Comparison of ENCODE assay signal across 8 cellular contexts in genomic region chr3:101722394-101723173, GRCh38. TPM values are rescaled to one million over a fixed set of nuclear protein-coding genes. Genes with fewer than 3 reads are reported as not detected.
A peak's percentile ranks its signal among the peaks of the same experiment; 100 is the strongest.
DNase-seq lines count a peak whose midpoint lies in the region; ATAC-seq and TF ChIP-seq lines count a peak whose summit lies in the region.

No MANE protein-coding gene starts in this region.

- no peaks in the 10 kb centered on the region for H3K9me3 Mint-ChIP-seq in activated naive CD4-positive, alpha-beta T cell treated with anti-CD3 and anti-CD28 coated beads, Interleukin-2, amount 50 U/mL, for 24 hours
- no peaks in the 10 kb centered on the region for H3K9me3 Mint-ChIP-seq in stimulated activated effector memory CD8-positive, alpha-beta T cell treated with anti-CD3 and anti-CD28 coated beads, Interleukin-12 subunit alpha, Interleukin-12 subunit beta, amount 100 ng/mL, for 72 hours

- no peak for TF ChIP-seq CTCF in left lung (IDR thresholded peaks at IDR 0.05)

- H3K4me3 ChIP-seq in left lung: no peak overlapping the region

- no peaks in the 10 kb centered on the region for H3K27me3 ChIP-seq in left lung

- DNase-seq in activated naive CD4-positive, alpha-beta T cell treated with Interleukin-2 at 50 U/mL for 16 hours: no peak
- DNase-seq in SKM-1 treated with dmso at 0.1 percent for 144 hours (lab: John Stamatoyannopoulos, UW; ENCODE audit: unreplicated experiment) (peak; percentile 20), NCI-H2029 treated with DMSO at 0.1 percent for 48 hours (lab: John Stamatoyannopoulos, UW) (no peak), left lung (no peak)
- DNase-seq in stimulated activated effector memory CD8-positive, alpha-beta T cell treated with anti-CD3 and anti-CD28 coated beads, Interleukin-12 subunit alpha, Interleukin-12 subunit beta, amount 100 ng/mL, for 72 hours (ENCODE audit: low spot score in 2 of 2): no peak
- DNase-seq in effector CD4-positive, alpha-beta T cell: no peak

- no peaks in the 10 kb centered on the region for H3K9me3 ChIP-seq in left lung

- no peaks in the 10 kb centered on the region for H3K36me3 ChIP-seq in left lung

- H3K27ac ChIP-seq in left lung: peak overlapping the region in 1 of 2 donors; percentile 74

- no peaks in the 10 kb centered on the region for H3K27me3 Mint-ChIP-seq in activated naive CD4-positive, alpha-beta T cell treated with anti-CD3 and anti-CD28 coated beads, Interleukin-2, amount 50 U/mL, for 24 hours

- peaks cover 4 to 48% of the 10 kb centered on the region in 2 donors for H3K4me1 ChIP-seq in left lung

- peaks cover 48% of the 10 kb centered on the region for H3K4me1 Mint-ChIP-seq in activated naive CD4-positive, alpha-beta T cell treated with anti-CD3 and anti-CD28 coated beads, Interleukin-2, amount 50 U/mL, for 24 hours
- H3K4me1 Mint-ChIP-seq in stimulated activated effector memory CD8-positive, alpha-beta T cell treated with anti-CD3 and anti-CD28 coated beads, Interleukin-12 subunit alpha, Interleukin-12 subunit beta, amount 100 ng/mL, for 72 hours: peaks cover 28% of the 10 kb centered on the region

- peak overlapping the region; percentile 88 for H3K27ac Mint-ChIP-seq in activated naive CD4-positive, alpha-beta T cell treated with anti-CD3 and anti-CD28 coated beads, Interleukin-2, amount 50 U/mL, for 24 hours
- peak overlapping the region; percentile 80 for H3K27ac Mint-ChIP-seq in stimulated activated effector memory CD8-positive, alpha-beta T cell treated with anti-CD3 and anti-CD28 coated beads, Interleukin-12 subunit alpha, Interleukin-12 subunit beta, amount 100 ng/mL, for 72 hours

- H3K4me3 Mint-ChIP-seq in activated naive CD4-positive, alpha-beta T cell treated with anti-CD3 and anti-CD28 coated beads, Interleukin-2, amount 50 U/mL, for 24 hours: peak overlapping the region; percentile 61
- H3K4me3 Mint-ChIP-seq in stimulated activated effector memory CD8-positive, alpha-beta T cell treated with anti-CD3 and anti-CD28 coated beads, Interleukin-12 subunit alpha, Interleukin-12 subunit beta, amount 100 ng/mL, for 72 hours: peak overlapping the region; percentile 42

- peaks cover 4% of the 10 kb centered on the region for H3K36me3 Mint-ChIP-seq in activated naive CD4-positive, alpha-beta T cell treated with anti-CD3 and anti-CD28 coated beads, Interleukin-2, amount 50 U/mL, for 24 hours
- H3K36me3 Mint-ChIP-seq in stimulated activated effector memory CD8-positive, alpha-beta T cell treated with anti-CD3 and anti-CD28 coated beads, Interleukin-12 subunit alpha, Interleukin-12 subunit beta, amount 100 ng/mL, for 72 hours: peaks cover 21% of the 10 kb centered on the region

- intact Hi-C loops in left lung (cut with DNase I): no loop called here

- ATAC-seq in HG03060 (IDR thresholded peaks at IDR 0.05; ENCODE audit: low read depth, unreplicated experiment): peak; percentile 65
- no peak for ATAC-seq in stimulated activated effector memory CD8-positive, alpha-beta T cell treated with anti-CD3 and anti-CD28 coated beads, Interleukin-12 subunit alpha, Interleukin-12 subunit beta, amount 100 ng/mL, for 72 hours
- no peak for ATAC-seq in left lung

RNA-seq across cellular contexts. Expression of gene CEP97, which starts 1.8 kb away (rescaled TPM):
- 10 to 100 TPM in 1 of 2 donors, 1 to 10 TPM in 1; 8.5 to 11.2 TPM for total RNA-seq in left lung

RNA-seq across cellular contexts. Expression of gene RPL24, which starts 36.1 kb away (rescaled TPM):
- 100 to 1,000 TPM; 811 to 860 TPM for total RNA-seq in left lung

RNA-seq across cellular contexts. Expression of gene ZBTB11, which starts 45.7 kb away (rescaled TPM):
- 10 to 100 TPM; 16.6 to 18.1 TPM for total RNA-seq in left lung

RNA-seq across cellular contexts. Expression of gene NXPE3, which starts 56.4 kb away (rescaled TPM):
- total RNA-seq in left lung: 10 to 100 TPM; 15.9 to 17.0 TPM
